Comparison of ENCODE assay signal across 14 cellular contexts in genomic region chr4:138834029-138834428, GRCh38.
A peak's percentile ranks its signal among the peaks of the same experiment; 100 is the strongest.
DNase-seq lines count a peak whose midpoint lies in the region; ATAC-seq, FAIRE-seq and TF ChIP-seq lines count a peak whose summit lies in the region.
"Had no signal": no experiment of that assay in that cellular context is flagged by ENCODE, and none has a peak within 500 bp of the region (broad histone marks: within the 10 kb centered on the region; RNA-seq: fewer than 3 reads in every experiment).

No MANE protein-coding gene starts in this region.

- no peaks in the 10 kb centered on the region for H3K79me2 ChIP-seq in GM12878 (ENCODE audit: control insufficient read depth, insufficient read depth, low read length)

- no peak for FAIRE-seq in GM12878 (lab: Jason Lieb, UNC)

- TF ChIP-seq EP300 in GM12878 (IDR thresholded peaks at IDR 0.05; ENCODE audit: borderline replicate concordance in 1 of 2, control insufficient read depth in 1 of 2, low read depth in 2 of 2, low read length in 2 of 2) (no peak), ovary (IDR thresholded peaks at IDR 0.05) (no peak)

- no peaks in the 10 kb centered on the region for H3K27me3 ChIP-seq in GM12878 (replicated peaks in 1 of 2; ENCODE audit: control insufficient read depth in 2 of 2, insufficient read depth in 2 of 2, low read length in 1 of 2)
- no peaks in the 10 kb centered on the region for H3K27me3 ChIP-seq in ovary

- RAD21 ChIA-PET in GM12878 (lab: Charles Lee; ENCODE audit: unreplicated experiment) = no interaction called here

- H3K9me3 ChIP-seq in GM12878 (replicated peaks; ENCODE audit: control insufficient read depth, insufficient read depth, low read length) (no peaks in the 10 kb centered on the region), ovary (no peaks in the 10 kb centered on the region)
- H3K9me3 ChIP-seq: SJSA1 had no signal

- no peak overlapping the region for H3K4me2 ChIP-seq in GM12878 (ENCODE audit: control insufficient read depth, insufficient read depth)

- H3K27ac ChIP-seq in GM12878 (ENCODE audit: control insufficient read depth, insufficient read depth) (no peak overlapping the region), ovary (no peak overlapping the region)
- H3K27ac ChIP-seq: SJSA1 had no signal

- ATAC-seq in GM18502 (IDR thresholded peaks at IDR 0.05; ENCODE audit: poor library complexity, unreplicated experiment) (peak; percentile 46), GM21381 (IDR thresholded peaks at IDR 0.05; ENCODE audit: unreplicated experiment) (peak; percentile 64), HG03108 (IDR thresholded peaks at IDR 0.05; ENCODE audit: unreplicated experiment) (peak; percentile 67), GM12878 (peak; percentile 25; the same call in 2 of the 3 replicates), GM21360 (IDR thresholded peaks at IDR 0.05; ENCODE audit: unreplicated experiment) (no peak), GM19455 (IDR thresholded peaks at IDR 0.05; ENCODE audit: unreplicated experiment) (no peak)
- ATAC-seq: stimulated activated memory B cell treated with anti-CD40 and anti-IgM and Interleukin-4, amounts not matched to agents 10 μg/mL and 1 μg/mL and 100 μg/mL, for 72 hours had no signal

- DNase-seq in GM12878 (ENCODE audit: low read depth, low spot score) (no peak), ovary (no peak)
- no peak for DNase-seq in effector CD8-positive, alpha-beta T cell (lab: John Stamatoyannopoulos, UW)
- DNase-seq: activated CD8-positive, alpha-beta memory T cell treated with anti-CD3 and anti-CD28 coated beads, Interleukin-2, amount 50 U/mL, for 4 hours; mesendoderm; NCI-H526 treated with DMSO at 0.1 percent for 48 hours; stimulated activated CD4-positive, alpha-beta T cell treated with anti-CD3 and anti-CD28 coated beads, Interleukin-2, amount 100 ng/mL, for 24 hours had no signal

- H3K36me3 ChIP-seq in GM12878 (ENCODE audit: control insufficient read depth in 2 of 2, insufficient read depth in 2 of 2, low read length in 1 of 2) (no peaks in the 10 kb centered on the region), ovary (no peaks in the 10 kb centered on the region)
- H3K36me3 ChIP-seq: SJSA1 had no signal

- SMC1A ChIA-PET in GM12878 (lab: Charles Lee; ENCODE audit: uncharacterized antibody, unreplicated experiment) = interaction anchor here (0.9 kb wide), 1 partner anchor 37 kb away, joined by 3 read pairs; no protein-coding TSS in a partner anchor

- BruUV-seq in GM12878 (replicated peaks; lab: Mats Ljungman, UMichigan) = no TSS peak

- no peak for TF ChIP-seq RAD21 in GM12878 (IDR thresholded peaks at IDR 0.05; ENCODE audit: insufficient read depth, low read depth, low read length)

- H3K9ac ChIP-seq in GM12878 (ENCODE audit: control insufficient read depth, insufficient read depth, low read length) = no peak overlapping the region

- intact Hi-C loops in GM12878 (cut with micrococcal nuclease; ENCODE audit: unreplicated experiment) = no loop called here
- intact Hi-C loops in ovary (cut with DNase I) = no loop called here

- no peaks in the 10 kb centered on the region for H3K4me1 ChIP-seq in GM12878 (ENCODE audit: control insufficient read depth, insufficient read depth, low read length)
- no peaks in the 10 kb centered on the region for H3K4me1 ChIP-seq in ovary (ENCODE audit: insufficient read depth)
- H3K4me1 ChIP-seq: SJSA1 had no signal

- POLR2A ChIA-PET in GM12878 (lab: Charles Lee) = no interaction called here

- in situ Hi-C loops in GM12878 (cut with MboI) = no loop called here

- no peak overlapping the region for H2AFZ ChIP-seq in GM12878 (ENCODE audit: control insufficient read depth, low read depth, low read length)

- CTCF ChIA-PET in GM12878 (lab: Yijun Ruan, JAX) = interaction anchor here (1.4 to 1.6 kb wide), 2 partner anchors 37 to 59 kb away, joined by 3 to 8 read pairs; no protein-coding TSS in a partner anchor

- no peaks in the 10 kb centered on the region for H4K20me1 ChIP-seq in GM12878 (ENCODE audit: control insufficient read depth, insufficient read depth)

- TF ChIP-seq POLR2A in GM12878 (IDR thresholded peaks at IDR 0.05; ENCODE audit: low read depth, low read length) = no peak
- no peak for TF ChIP-seq POLR2A in ovary (IDR thresholded peaks at IDR 0.05)

- H3K4me3 ChIP-seq in GM12878 = no peak overlapping the region
- H3K4me3 ChIP-seq in ovary = no peak overlapping the region
- H3K4me3 ChIP-seq: SJSA1 had no signal

- WGBS in GM12878 (ENCODE audit: insufficient coverage, insufficient replicate concordance, low lambda C conversion rate, missing lambda C conversion rate) = 0% methylated on average over 2 of the region's 2 CpGs
- 38 to 48% (median 46%) methylated on average over 2 of the region's 2 CpGs for WGBS in ovary, 3 donors

- no peak for TF ChIP-seq CTCF in GM12878 (IDR thresholded peaks at IDR 0.05 in 2 of 3, conservative IDR thresholded peaks at IDR 0.05 in 1 of 3; ENCODE audit: control insufficient read depth in 2 of 3, extremely low read depth in 1 of 3, insufficient read depth in 1 of 3, low read depth in 3 of 3, low read length in 3 of 3)
- TF ChIP-seq CTCF in ovary (IDR thresholded peaks at IDR 0.05) = no peak

TF ChIP-seq in GM12878, 131 proteins besides CTCF, POLR2A, EP300 and RAD21 (continues in another document):
- TF ChIP-seq TARDBP (IDR thresholded peaks at IDR 0.05; ENCODE audit: borderline replicate concordance) (no peak), STAT1 (conservative IDR thresholded peaks at IDR 0.05) (no peak), ESRRA (IDR thresholded peaks at IDR 0.05; ENCODE audit: low read length) (no peak), ZNF274 (IDR thresholded peaks at IDR 0.05; ENCODE audit: insufficient read depth, insufficient read length) (no peak), ATF2 (IDR thresholded peaks at IDR 0.05; ENCODE audit: low read length) (no peak), ZNF24 (IDR thresholded peaks at IDR 0.05) (no peak), TCF3 (IDR thresholded peaks at IDR 0.05; ENCODE audit: borderline replicate concordance, insufficient read depth, low read depth, low read length) (no peak), MTA3 (IDR thresholded peaks at IDR 0.05; ENCODE audit: borderline replicate concordance, low read length) (no peak), IKZF1 (conservative IDR thresholded peaks at IDR 0.05) (no peak), SUZ12 (IDR thresholded peaks at IDR 0.05; ENCODE audit: unreplicated experiment) (no peak), WRNIP1 (IDR thresholded peaks at IDR 0.05; ENCODE audit: borderline replicate concordance, low read depth, low read length) (no peak), IRF4 (IDR thresholded peaks at IDR 0.05; ENCODE audit: low read depth, low read length) (no peak)
- TF ChIP-seq, protein P1, sequence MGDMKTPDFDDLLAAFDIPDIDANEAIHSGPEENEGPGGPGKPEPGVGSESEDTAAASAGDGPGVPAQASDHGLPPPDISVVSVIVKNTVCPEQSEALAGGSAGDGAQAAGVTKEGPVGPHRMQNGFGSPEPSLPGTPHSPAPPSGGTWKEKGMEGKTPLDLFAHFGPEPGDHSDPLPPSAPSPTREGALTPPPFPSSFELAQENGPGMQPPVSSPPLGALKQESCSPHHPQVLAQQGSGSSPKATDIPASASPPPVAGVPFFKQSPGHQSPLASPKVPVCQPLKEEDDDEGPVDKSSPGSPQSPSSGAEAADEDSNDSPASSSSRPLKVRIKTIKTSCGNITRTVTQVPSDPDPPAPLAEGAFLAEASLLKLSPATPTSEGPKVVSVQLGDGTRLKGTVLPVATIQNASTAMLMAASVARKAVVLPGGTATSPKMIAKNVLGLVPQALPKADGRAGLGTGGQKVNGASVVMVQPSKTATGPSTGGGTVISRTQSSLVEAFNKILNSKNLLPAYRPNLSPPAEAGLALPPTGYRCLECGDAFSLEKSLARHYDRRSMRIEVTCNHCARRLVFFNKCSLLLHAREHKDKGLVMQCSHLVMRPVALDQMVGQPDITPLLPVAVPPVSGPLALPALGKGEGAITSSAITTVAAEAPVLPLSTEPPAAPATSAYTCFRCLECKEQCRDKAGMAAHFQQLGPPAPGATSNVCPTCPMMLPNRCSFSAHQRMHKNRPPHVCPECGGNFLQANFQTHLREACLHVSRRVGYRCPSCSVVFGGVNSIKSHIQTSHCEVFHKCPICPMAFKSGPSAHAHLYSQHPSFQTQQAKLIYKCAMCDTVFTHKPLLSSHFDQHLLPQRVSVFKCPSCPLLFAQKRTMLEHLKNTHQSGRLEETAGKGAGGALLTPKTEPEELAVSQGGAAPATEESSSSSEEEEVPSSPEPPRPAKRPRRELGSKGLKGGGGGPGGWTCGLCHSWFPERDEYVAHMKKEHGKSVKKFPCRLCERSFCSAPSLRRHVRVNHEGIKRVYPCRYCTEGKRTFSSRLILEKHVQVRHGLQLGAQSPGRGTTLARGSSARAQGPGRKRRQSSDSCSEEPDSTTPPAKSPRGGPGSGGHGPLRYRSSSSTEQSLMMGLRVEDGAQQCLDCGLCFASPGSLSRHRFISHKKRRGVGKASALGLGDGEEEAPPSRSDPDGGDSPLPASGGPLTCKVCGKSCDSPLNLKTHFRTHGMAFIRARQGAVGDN (IDR thresholded peaks at IDR 0.05) = no peak
- TF ChIP-seq, protein P2, sequence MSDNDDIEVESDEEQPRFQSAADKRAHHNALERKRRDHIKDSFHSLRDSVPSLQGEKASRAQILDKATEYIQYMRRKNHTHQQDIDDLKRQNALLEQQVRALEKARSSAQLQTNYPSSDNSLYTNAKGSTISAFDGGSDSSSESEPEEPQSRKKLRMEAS (IDR thresholded peaks at IDR 0.05; ENCODE audit: low read depth, low read length) = no peak
- TF ChIP-seq, protein P3, sequence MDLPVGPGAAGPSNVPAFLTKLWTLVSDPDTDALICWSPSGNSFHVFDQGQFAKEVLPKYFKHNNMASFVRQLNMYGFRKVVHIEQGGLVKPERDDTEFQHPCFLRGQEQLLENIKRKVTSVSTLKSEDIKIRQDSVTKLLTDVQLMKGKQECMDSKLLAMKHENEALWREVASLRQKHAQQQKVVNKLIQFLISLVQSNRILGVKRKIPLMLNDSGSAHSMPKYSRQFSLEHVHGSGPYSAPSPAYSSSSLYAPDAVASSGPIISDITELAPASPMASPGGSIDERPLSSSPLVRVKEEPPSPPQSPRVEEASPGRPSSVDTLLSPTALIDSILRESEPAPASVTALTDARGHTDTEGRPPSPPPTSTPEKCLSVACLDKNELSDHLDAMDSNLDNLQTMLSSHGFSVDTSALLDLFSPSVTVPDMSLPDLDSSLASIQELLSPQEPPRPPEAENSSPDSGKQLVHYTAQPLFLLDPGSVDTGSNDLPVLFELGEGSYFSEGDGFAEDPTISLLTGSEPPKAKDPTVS (IDR thresholded peaks at IDR 0.05; ENCODE audit: low read depth, low read length) = no peak

Comparison
In these comparisons a context has a peak if more than half of its experiments do, and no peak if none do; other contexts are left out.
1. ATAC-seq: peak in GM18502 (single experiment), GM21381 (single experiment), HG03108 (single experiment) and GM12878 (single experiment); none in GM21360 (single experiment) and GM19455 (single experiment).